Comparison of ENCODE assay signal across 8 cellular contexts in genomic region chr12:112418248-112418595, GRCh38. TPM values are rescaled to one million over a fixed set of nuclear protein-coding genes. Genes with fewer than 3 reads are reported as not detected.
A peak's percentile ranks its signal among the peaks of the same experiment; 100 is the strongest.
DNase-seq lines count a peak whose midpoint lies in the region; TF ChIP-seq lines count a peak whose summit lies in the region.

No MANE protein-coding gene starts in this region.

- H3K36me3 ChIP-seq in kidney epithelial cell (ENCODE audit: control insufficient read depth, insufficient read depth, low read length) (no peaks in the 10 kb centered on the region), thyroid gland (no peaks in the 10 kb centered on the region)

- H3K27me3 ChIP-seq in kidney epithelial cell (ENCODE audit: control insufficient read depth, insufficient read depth, low read length) (no peaks in the 10 kb centered on the region), thyroid gland (no peaks in the 10 kb centered on the region)

- intact Hi-C loops in thyroid gland (cut with DNase I): no loop called here

- H3K4me3 Mint-ChIP-seq in activated T-cell treated with anti-CD3 and anti-CD28 coated beads, Interleukin-2, amount 50 U/mL, for 24 hours: peak overlapping the region; percentile 97
- peak overlapping the region; percentile 98 for H3K4me3 Mint-ChIP-seq in activated naive CD8-positive, alpha-beta T cell

- DNase-seq in activated T-cell treated with anti-CD3 and anti-CD28 coated beads, Interleukin-2, amount 50 U/mL, for 24 hours: no peak
- DNase-seq in activated T-cell treated with anti-CD3 and anti-CD28 coated beads, Interleukin-2, amount 50 U/mL, for 1 hour: no peak
- DNase-seq in kidney epithelial cell (ENCODE audit: low read depth) (no peak), thyroid gland (no peak), mesenteric fat pad (ENCODE audit: low spot score) (no peak), NCI-H2107 (lab: John Stamatoyannopoulos, UW) (no peak), GM03348 (ENCODE audit: low spot score) (no peak)

- TF ChIP-seq POLR2A in thyroid gland (IDR thresholded peaks at IDR 0.05): no peak

- no peaks in the 10 kb centered on the region for H3K27me3 Mint-ChIP-seq in activated T-cell treated with anti-CD3 and anti-CD28 coated beads, Interleukin-2, amount 50 U/mL, for 24 hours
- no peaks in the 10 kb centered on the region for H3K27me3 Mint-ChIP-seq in activated naive CD8-positive, alpha-beta T cell

- no peak for TF ChIP-seq CTCF in kidney epithelial cell (IDR thresholded peaks at IDR 0.05; ENCODE audit: insufficient read depth, low read length, poor library complexity, severe bottlenecking)
- no peak for TF ChIP-seq CTCF in thyroid gland (IDR thresholded peaks at IDR 0.05)

- H3K36me3 Mint-ChIP-seq in activated T-cell treated with anti-CD3 and anti-CD28 coated beads, Interleukin-2, amount 50 U/mL, for 24 hours (ENCODE audit: low read depth): peaks cover 41% of the 10 kb centered on the region
- peaks cover 2% of the 10 kb centered on the region for H3K36me3 Mint-ChIP-seq in activated naive CD8-positive, alpha-beta T cell

- H3K27ac ChIP-seq in thyroid gland: peak overlapping the region; percentile 90 to 95 (median 92)

- H3K4me1 Mint-ChIP-seq in activated T-cell treated with anti-CD3 and anti-CD28 coated beads, Interleukin-2, amount 50 U/mL, for 24 hours (ENCODE audit: low read depth): peaks cover 38% of the 10 kb centered on the region
- H3K4me1 Mint-ChIP-seq in activated naive CD8-positive, alpha-beta T cell (ENCODE audit: low read depth): peaks cover 39% of the 10 kb centered on the region

- no peaks in the 10 kb centered on the region for H3K9me3 ChIP-seq in thyroid gland

- peaks cover 15% of the 10 kb centered on the region in 2 donors for H3K4me1 ChIP-seq in thyroid gland

- peak overlapping the region; percentile 99 for H3K27ac Mint-ChIP-seq in activated T-cell treated with anti-CD3 and anti-CD28 coated beads, Interleukin-2, amount 50 U/mL, for 24 hours
- peak overlapping the region; percentile 96 for H3K27ac Mint-ChIP-seq in activated naive CD8-positive, alpha-beta T cell

- H3K9me3 Mint-ChIP-seq in activated T-cell treated with anti-CD3 and anti-CD28 coated beads, Interleukin-2, amount 50 U/mL, for 24 hours: no peaks in the 10 kb centered on the region
- no peaks in the 10 kb centered on the region for H3K9me3 Mint-ChIP-seq in activated naive CD8-positive, alpha-beta T cell (ENCODE audit: low read depth)

- peak overlapping the region; percentile 99 for H3K4me3 ChIP-seq in kidney epithelial cell (ENCODE audit: low read depth, low read length)
- peak overlapping the region; percentile 44 to 99 (median 95) for H3K4me3 ChIP-seq in thyroid gland (replicated peaks in 1 of 3)

- 3 to 7% methylated on average over 21 of the region's 21 CpGs for WGBS in thyroid gland, 2 donors

RNA-seq across cellular contexts. Expression of gene PTPN11, which starts 0.5 kb away (rescaled TPM):
- total RNA-seq in kidney epithelial cell (90.5 and 91.1 TPM in 2 replicates), thyroid gland (10 to 100 TPM; 75.8 to 99.6 (median 78.5) TPM), mesenteric fat pad (167 TPM)

RNA-seq across cellular contexts. Expression of gene RPL6, which starts 8.8 kb away (rescaled TPM):
- total RNA-seq in kidney epithelial cell (2,304 and 2,771 TPM in 2 replicates), thyroid gland (1,000 to 10,000 TPM; 1,041 to 1,517 (median 1,257) TPM), mesenteric fat pad (982 TPM)

RNA-seq across cellular contexts. Expression of gene HECTD4, which starts 36.0 kb away (rescaled TPM):
- total RNA-seq in kidney epithelial cell: 21.8 and 22.7 TPM in 2 replicates
- total RNA-seq in thyroid gland: 100 to 1,000 TPM in 1 of 4 donors, 10 to 100 TPM in 3; 68.5 to 115 (median 79.6) TPM
- total RNA-seq in mesenteric fat pad: 37.0 TPM
